In genomic region chr1:25343872-25344271, GRCh38 we compare ENCODE assay signal across 1 cellular context.
TF ChIP-seq lines count a peak whose summit lies in the region.

No MANE protein-coding gene starts in this region.

TF ChIP-seq in IMR-90, 13 proteins besides CTCF, POLR2A, EP300 and RAD21 (continued from another document):
- no peak for TF ChIP-seq NFE2L2 (IDR thresholded peaks at IDR 0.05; ENCODE audit: low read depth, low read length)
